In genomic region chr3:27147215-27147614, GRCh38 we compare ENCODE assay signal across 1 cellular context.
TF ChIP-seq lines count a peak whose summit lies in the region.

No MANE protein-coding gene starts in this region.

TF ChIP-seq in HepG2, 621 proteins besides CTCF, POLR2A, EP300 and RAD21:
- TF ChIP-seq SP4 (CRISPR knock-in tag; IDR thresholded peaks at IDR 0.05) (no peak), ZNF350 (CRISPR knock-in tag; IDR thresholded peaks at IDR 0.05; ENCODE audit: borderline replicate concordance, low read depth) (no peak), FOXK2 (IDR thresholded peaks at IDR 0.05) (no peak), GZF1 (CRISPR knock-in tag; IDR thresholded peaks at IDR 0.05) (no peak), ZBTB26 (CRISPR knock-in tag; IDR thresholded peaks at IDR 0.05; ENCODE audit: borderline replicate concordance) (no peak), MTA3 (CRISPR knock-in tag; IDR thresholded peaks at IDR 0.05) (no peak), ZSCAN21 (CRISPR knock-in tag; IDR thresholded peaks at IDR 0.05; ENCODE audit: borderline replicate concordance) (no peak), ZNF552 (CRISPR knock-in tag; IDR thresholded peaks at IDR 0.05; ENCODE audit: borderline replicate concordance) (no peak), ZBTB2 (CRISPR knock-in tag; IDR thresholded peaks at IDR 0.05; ENCODE audit: low read depth) (no peak), HMGXB3 (CRISPR knock-in tag; IDR thresholded peaks at IDR 0.05; ENCODE audit: borderline replicate concordance) (no peak), AGO2 (optimal IDR thresholded peaks at IDR 0.05; ENCODE audit: low read depth, low read length) (no peak), DDIT3 (CRISPR knock-in tag; IDR thresholded peaks at IDR 0.05) (no peak), JARID2 (CRISPR knock-in tag; IDR thresholded peaks at IDR 0.05; ENCODE audit: insufficient replicate concordance) (no peak), ISL2 (CRISPR knock-in tag; IDR thresholded peaks at IDR 0.05) (no peak), ZNF121 (CRISPR knock-in tag; IDR thresholded peaks at IDR 0.05) (no peak), BATF2 (CRISPR knock-in tag; IDR thresholded peaks at IDR 0.05) (no peak), NFYC (CRISPR knock-in tag; IDR thresholded peaks at IDR 0.05) (no peak)
